In genomic region chr22:20951151-20951931, GRCh38 we compare ENCODE assay signal across 17 cellular contexts. TPM values are rescaled to one million over a fixed set of nuclear protein-coding genes. Genes with fewer than 3 reads are reported as not detected.
DNase-seq lines count a peak whose midpoint lies in the region; ATAC-seq, FAIRE-seq and TF ChIP-seq lines count a peak whose summit lies in the region.
"Had no signal": no experiment of that assay in that cellular context is flagged by ENCODE, and none has a peak within 500 bp of the region (broad histone marks: within the 10 kb centered on the region; RNA-seq: fewer than 3 reads in every experiment).

No MANE protein-coding gene starts in this region.

- DNase-seq in colonic mucosa (peak; percentile 36), HepG2 (ENCODE audit: low spot score) (peak; percentile 89), type B pancreatic cell (ENCODE audit: extremely low spot score, unreplicated experiment) (no peak), NCI-H748 (lab: John Stamatoyannopoulos, UW; ENCODE audit: unreplicated experiment) (no peak), frontal cortex (ENCODE audit: low spot score in 2 of 2) (no peak)
- DNase-seq: activated CD4-positive, alpha-beta T cell treated with anti-CD3 and anti-CD28 coated beads, Interleukin-2, amount 50 U/mL, for 4 hours; activated T-cell treated with anti-CD3 and anti-CD28 coated beads, Interleukin-2, amount 50 U/mL, for 1 hour; KG1; NCI-H1105 treated with DMSO at 0.1 percent for 48 hours; NCI-H2107; NCI-H748 treated with DMSO at 0.1 percent for 48 hours; stimulated activated CD4-positive, alpha-beta T cell treated with anti-CD3 and anti-CD28 coated beads, Interleukin-4, amount 100 ng/mL, for 24 hours had no signal

- TF ChIP-seq CTCF in colonic mucosa (IDR thresholded peaks at IDR 0.05) = no peak
- TF ChIP-seq CTCF in HepG2 (CRISPR knock-in tag; IDR thresholded peaks at IDR 0.05) = no peak
- no peak for TF ChIP-seq CTCF in type B pancreatic cell (conservative IDR thresholded peaks at IDR 0.05)

- peak overlapping the region; percentile 72 for H3K4me2 ChIP-seq in HepG2 (ENCODE audit: low read depth, low read length)
- H3K4me2 ChIP-seq: GM23338 had no signal

- in situ Hi-C loops in HepG2 (cut with HindIII; ENCODE audit: extremely low pct_ligation_motif_present, low pct_unique_long_range_greater_than_20kb) = loop anchor here (5.0 kb wide), 1 partner anchor 34 kb away; the partner anchor contains the start of gene CRKL

- H3K9ac ChIP-seq in HUES48 (ENCODE audit: low read depth, low read length) (no peak overlapping the region), colonic mucosa (ENCODE audit: low read depth in 2 of 2, low read length in 2 of 2) (peak overlapping the region in 1 of 2 donors; percentile 73), HepG2 (ENCODE audit: insufficient read depth, low read depth, low read length) (peak overlapping the region; percentile 63)

- H3K4me1 Mint-ChIP-seq in type B pancreatic cell (ENCODE audit: unreplicated experiment) = peaks cover 27% of the 10 kb centered on the region

- H3K4me3 ChIP-seq in HUES48 (ENCODE audit: low read depth, low read length) = no peak overlapping the region
- no peak overlapping the region for H3K4me3 ChIP-seq in colonic mucosa
- peak overlapping the region in 2 of 3 experiments; percentile 29 to 46; a peak in 3 of 6 replicates for H3K4me3 ChIP-seq in HepG2 (replicated peaks in 1 of 3; ENCODE audit: insufficient read depth in 1 of 3, low read depth in 2 of 3, low read length in 3 of 3)
- H3K4me3 ChIP-seq: GM23338 had no signal

- H3K9me3 ChIP-seq in HUES48 (ENCODE audit: control insufficient read depth, insufficient read depth, low read length) (no peaks in the 10 kb centered on the region), colonic mucosa (no peaks in the 10 kb centered on the region), HepG2 (ENCODE audit: low read length) (no peaks in the 10 kb centered on the region)

- H3K9me3 Mint-ChIP-seq in type B pancreatic cell = no peaks in the 10 kb centered on the region
- H3K9me3 Mint-ChIP-seq: GM23338 had no signal

- ATAC-seq in HepG2 (peak; percentile 66), HG03159 (IDR thresholded peaks at IDR 0.05; ENCODE audit: unreplicated experiment) (no peak)
- ATAC-seq: GM23338 had no signal

- intact Hi-C loops in colonic mucosa (cut with DNase I) = loop anchor here (5.0 kb wide), 1 partner anchor 34 kb away; the partner anchor contains the start of gene CRKL
- intact Hi-C loops in HepG2 (cut with micrococcal nuclease; ENCODE audit: unreplicated experiment) = loop anchor here (10.0 kb wide), 1 partner anchor 177 kb away; the partner anchor contains the start of gene SERPIND1

- no peak overlapping the region for H3K4me3 Mint-ChIP-seq in type B pancreatic cell
- H3K4me3 Mint-ChIP-seq: activated naive CD8-positive, alpha-beta T cell; GM23338 had no signal

- POLR2A ChIA-PET in HepG2 (lab: Yijun Ruan, JAX) = interaction anchor here (0.6 to 5.0 kb wide), 13 partner anchors 12 to 178 kb away, joined by 3 to 14 read pairs (median 3); partner anchors contain the start of genes CRKL, LZTR1, P2RX6 and SERPIND1

- H3K36me3 ChIP-seq in HUES48 (ENCODE audit: control insufficient read depth, insufficient read depth, low read length) (peaks cover 68% of the 10 kb centered on the region), colonic mucosa (no peaks in the 10 kb centered on the region), HepG2 (replicated peaks in 1 of 2; ENCODE audit: control insufficient read depth in 1 of 2, insufficient read depth in 2 of 2, low read length in 2 of 2) (peaks cover 1 to 23% of the 10 kb centered on the region in 2 experiments)

- H3K27me3 ChIP-seq in HUES48 (ENCODE audit: control insufficient read depth, insufficient read depth, low read length) (no peaks in the 10 kb centered on the region), colonic mucosa (no peaks in the 10 kb centered on the region), HepG2 (ENCODE audit: control insufficient read depth in 1 of 2, insufficient read depth in 2 of 2, low read length in 2 of 2) (no peaks in the 10 kb centered on the region)
- H3K27me3 ChIP-seq: brain microvascular endothelial cell had no signal

- peak; percentile 22 to 51; a peak in 2 of 4 replicates for TF ChIP-seq POLR2A in HepG2 (IDR thresholded peaks at IDR 0.05; ENCODE audit: insufficient read depth in 1 of 2, low read depth in 2 of 2, low read length in 2 of 2)

- FAIRE-seq in HepG2 (lab: Jason Lieb, UNC) (peak; percentile 74), frontal cortex (lab: Jason Lieb, UNC) (no peak)

- peaks cover 27% of the 10 kb centered on the region for H4K20me1 ChIP-seq in HepG2 (ENCODE audit: insufficient read depth, low read length)

- H3K4me1 ChIP-seq in HUES48 (ENCODE audit: control insufficient read depth, insufficient read depth, low read length) (0 out of 2 replicates have a peak, but pooled peaks cover 2% of the 10 kb centered on the region), colonic mucosa (peaks cover 23% of the 10 kb centered on the region), HepG2 (ENCODE audit: insufficient read depth, low read length) (peaks cover 98% of the 10 kb centered on the region)

- peak overlapping the region; percentile 72 for H3K27ac Mint-ChIP-seq in type B pancreatic cell
- H3K27ac Mint-ChIP-seq: activated naive CD8-positive, alpha-beta T cell; GM23338 had no signal

- H3K79me2 ChIP-seq in HepG2 (ENCODE audit: insufficient read depth, low read length) = peaks cover 83% of the 10 kb centered on the region

- 39% methylated on average over 10 of the region's 10 CpGs for WGBS in HepG2 (ENCODE audit: low lambda C conversion rate)

- H3K27me3 Mint-ChIP-seq in type B pancreatic cell = peaks cover 2% of the 10 kb centered on the region

- no peak for TF ChIP-seq RAD21 in HepG2 (CRISPR knock-in tag; IDR thresholded peaks at IDR 0.05)

- H3K27ac ChIP-seq in HUES48 (ENCODE audit: low read depth, low read length) (peak overlapping the region; percentile 59), colonic mucosa (peak overlapping the region; percentile 78), HepG2 (ENCODE audit: extremely low read length, insufficient read depth, low read length) (peak overlapping the region; percentile 82)
- H3K27ac ChIP-seq: brain microvascular endothelial cell had no signal

- H3K36me3 Mint-ChIP-seq in type B pancreatic cell = peaks cover 18% of the 10 kb centered on the region

- no TSS peak for BruUV-seq in HepG2 (replicated peaks; lab: Mats Ljungman, UMichigan)

- CTCF ChIA-PET in HepG2 (lab: Yijun Ruan, JAX; ENCODE audit: low intra/inter-chr PET ratio, low total read pairs) = no interaction called here

- H2AFZ ChIP-seq in HepG2 (ENCODE audit: low read length) = no peak overlapping the region
- H2AFZ ChIP-seq: GM23338 had no signal

- peak in 1 of 2 experiments; percentile 69; a peak in 2 of 4 replicates for TF ChIP-seq EP300 in HepG2 (IDR thresholded peaks at IDR 0.05; ENCODE audit: low read depth in 2 of 2, low read length in 2 of 2)
- TF ChIP-seq EP300 in HepG2 (CRISPR knock-in tag; IDR thresholded peaks at IDR 0.05; ENCODE audit: borderline replicate concordance) = no peak

RNA-seq across cellular contexts. Expression of gene AIFM3, which starts 15.7 kb away (rescaled TPM):
- total RNA-seq in colonic mucosa (100 to 1,000 TPM in 1 of 2 donors, 10 to 100 TPM in 1; 76.9 to 156 TPM), HepG2 (2016; rRNA removed; fragmentation: Illumina TruSeq; extraction: Trizol) (11.0 and 15.3 TPM in 2 replicates), type B pancreatic cell (ENCODE audit: low replicate concordance) (0.69 and 2.6 TPM in 2 replicates), frontal cortex (4.5 TPM)
- 11.0 and 11.3 TPM in 2 replicates for total RNA-seq in HepG2 (2016; cell fraction: cytosol; rRNA removed; fragmentation: Illumina TruSeq; extraction: Trizol; ENCODE audit: low read depth)
- total RNA-seq in HepG2 (2016; cell fraction: insoluble cytoplasmic fraction; rRNA removed; fragmentation: Illumina TruSeq; extraction: Trizol) = 8.7 and 17.7 TPM in 2 replicates
- 18.9 and 20.5 TPM in 2 replicates for total RNA-seq in HepG2 (2016; cell fraction: membrane; rRNA removed; fragmentation: Illumina TruSeq; extraction: Trizol)
- total RNA-seq in HepG2 (2016; cell fraction: nucleus; rRNA removed; fragmentation: Illumina TruSeq; extraction: Trizol) = 17.3 and 19.2 TPM in 2 replicates
- polyA plus RNA-seq in HepG2 (2011; rRNA removed) = 9.0 and 12.0 TPM in 2 replicates
- 9.9 and 12.9 TPM in 2 replicates for polyA plus RNA-seq in HepG2 (2011; cell fraction: cytosol; rRNA removed)
- 124 and 135 TPM in 2 replicates for polyA plus RNA-seq in HepG2 (2011; cell fraction: nucleus; rRNA removed)
- polyA plus RNA-seq in HepG2 (2012) = 9.3 and 10.2 TPM in 2 replicates
- 9.8 and 11.5 TPM in 2 replicates for polyA plus RNA-seq in HepG2 (2016; cell fraction: cytosol; fragmentation: Illumina TruSeq; extraction: Trizol; ENCODE audit: low read depth)
- 8.2 and 11.1 TPM in 2 replicates for polyA plus RNA-seq in HepG2 (2016; cell fraction: insoluble cytoplasmic fraction; fragmentation: Illumina TruSeq; extraction: Trizol; ENCODE audit: low read depth)
- 16.8 and 17.1 TPM in 2 replicates for polyA plus RNA-seq in HepG2 (2016; cell fraction: membrane; fragmentation: Illumina TruSeq; extraction: Trizol; ENCODE audit: low read depth)
- 45.0 and 47.7 TPM in 2 replicates for polyA plus RNA-seq in HepG2 (2016; cell fraction: nucleus; fragmentation: Illumina TruSeq; extraction: Trizol; ENCODE audit: insufficient read depth, low read depth)
- 0.07 and 13.9 TPM in 2 replicates for polyA minus RNA-seq in HepG2 (2011; rRNA and poly(A)+ RNA removed; ENCODE audit: low replicate concordance)
- 6.5 and 6.6 TPM in 2 replicates for polyA minus RNA-seq in HepG2 (2011; cell fraction: cytosol; rRNA and poly(A)+ RNA removed)
- 18.9 and 19.3 TPM in 2 replicates for polyA minus RNA-seq in HepG2 (2011; cell fraction: nucleus; rRNA and poly(A)+ RNA removed)

RNA-seq across cellular contexts. Expression of gene LZTR1, which starts 30.8 kb away (rescaled TPM):
- 10 to 100 TPM; 31.6 to 61.7 TPM for total RNA-seq in colonic mucosa
- 12.0 and 22.4 TPM in 2 replicates for total RNA-seq in HepG2 (2016; rRNA removed; fragmentation: Illumina TruSeq; extraction: Trizol)
- total RNA-seq in HepG2 (2016; cell fraction: cytosol; rRNA removed; fragmentation: Illumina TruSeq; extraction: Trizol; ENCODE audit: low read depth) = 6.7 and 7.2 TPM in 2 replicates
- 11.0 and 24.0 TPM in 2 replicates for total RNA-seq in HepG2 (2016; cell fraction: insoluble cytoplasmic fraction; rRNA removed; fragmentation: Illumina TruSeq; extraction: Trizol)
- total RNA-seq in HepG2 (2016; cell fraction: membrane; rRNA removed; fragmentation: Illumina TruSeq; extraction: Trizol) = 7.2 and 7.5 TPM in 2 replicates
- total RNA-seq in HepG2 (2016; cell fraction: nucleus; rRNA removed; fragmentation: Illumina TruSeq; extraction: Trizol) = 24.0 and 31.5 TPM in 2 replicates
- polyA plus RNA-seq in HepG2 (2011; rRNA removed) = 21.8 and 36.0 TPM in 2 replicates
- polyA plus RNA-seq in HepG2 (2011; cell fraction: cytosol; rRNA removed) = 7.8 and 11.5 TPM in 2 replicates
- 218 and 255 TPM in 2 replicates for polyA plus RNA-seq in HepG2 (2011; cell fraction: nucleus; rRNA removed)
- 16.0 and 20.8 TPM in 2 replicates for polyA plus RNA-seq in HepG2 (2012)
- 1.7 and 1.9 TPM in 2 replicates for polyA plus RNA-seq in HepG2 (2016; cell fraction: cytosol; fragmentation: Illumina TruSeq; extraction: Trizol; ENCODE audit: low read depth)
- 10.7 and 13.3 TPM in 2 replicates for polyA plus RNA-seq in HepG2 (2016; cell fraction: insoluble cytoplasmic fraction; fragmentation: Illumina TruSeq; extraction: Trizol; ENCODE audit: low read depth)
- 3.5 and 4.4 TPM in 2 replicates for polyA plus RNA-seq in HepG2 (2016; cell fraction: membrane; fragmentation: Illumina TruSeq; extraction: Trizol; ENCODE audit: low read depth)
- 85.8 and 92.2 TPM in 2 replicates for polyA plus RNA-seq in HepG2 (2016; cell fraction: nucleus; fragmentation: Illumina TruSeq; extraction: Trizol; ENCODE audit: insufficient read depth, low read depth)
- polyA minus RNA-seq in HepG2 (2011; rRNA and poly(A)+ RNA removed; ENCODE audit: low replicate concordance) = 28.9 and 51.0 TPM in 2 replicates
- 12.1 and 13.7 TPM in 2 replicates for polyA minus RNA-seq in HepG2 (2011; cell fraction: cytosol; rRNA and poly(A)+ RNA removed)
- 71.7 and 79.9 TPM in 2 replicates for polyA minus RNA-seq in HepG2 (2011; cell fraction: nucleus; rRNA and poly(A)+ RNA removed)
- total RNA-seq in type B pancreatic cell (ENCODE audit: low replicate concordance) = 60.3 and 102 TPM in 2 replicates
- total RNA-seq in frontal cortex = 37.5 TPM

RNA-seq across cellular contexts. Expression of gene CRKL, which starts 34.1 kb away (rescaled TPM):
- total RNA-seq in colonic mucosa = 10 to 100 TPM; 63.6 to 82.5 TPM
- 60.6 and 75.5 TPM in 2 replicates for total RNA-seq in HepG2 (2016; rRNA removed; fragmentation: Illumina TruSeq; extraction: Trizol)
- total RNA-seq in HepG2 (2016; cell fraction: cytosol; rRNA removed; fragmentation: Illumina TruSeq; extraction: Trizol; ENCODE audit: low read depth) = 31.3 and 33.5 TPM in 2 replicates
- 61.8 and 67.5 TPM in 2 replicates for total RNA-seq in HepG2 (2016; cell fraction: insoluble cytoplasmic fraction; rRNA removed; fragmentation: Illumina TruSeq; extraction: Trizol)
- 27.3 and 27.5 TPM in 2 replicates for total RNA-seq in HepG2 (2016; cell fraction: membrane; rRNA removed; fragmentation: Illumina TruSeq; extraction: Trizol)
- total RNA-seq in HepG2 (2016; cell fraction: nucleus; rRNA removed; fragmentation: Illumina TruSeq; extraction: Trizol) = 33.6 and 40.5 TPM in 2 replicates
- 35.0 and 37.4 TPM in 2 replicates for polyA plus RNA-seq in HepG2 (2011; rRNA removed)
- polyA plus RNA-seq in HepG2 (2011; cell fraction: cytosol; rRNA removed) = 27.9 and 33.2 TPM in 2 replicates
- polyA plus RNA-seq in HepG2 (2011; cell fraction: nucleus; rRNA removed) = 28.4 and 33.0 TPM in 2 replicates
- 35.2 and 35.3 TPM in 2 replicates for polyA plus RNA-seq in HepG2 (2012)
- 1.8 and 2.0 TPM in 2 replicates for polyA plus RNA-seq in HepG2 (2016; cell fraction: cytosol; fragmentation: Illumina TruSeq; extraction: Trizol; ENCODE audit: low read depth)
- polyA plus RNA-seq in HepG2 (2016; cell fraction: insoluble cytoplasmic fraction; fragmentation: Illumina TruSeq; extraction: Trizol; ENCODE audit: low read depth) = 51.7 and 54.5 TPM in 2 replicates
- polyA plus RNA-seq in HepG2 (2016; cell fraction: membrane; fragmentation: Illumina TruSeq; extraction: Trizol; ENCODE audit: low read depth) = 8.2 and 8.3 TPM in 2 replicates
- 43.1 and 45.5 TPM in 2 replicates for polyA plus RNA-seq in HepG2 (2016; cell fraction: nucleus; fragmentation: Illumina TruSeq; extraction: Trizol; ENCODE audit: insufficient read depth, low read depth)
- 24.4 and 79.1 TPM in 2 replicates for polyA minus RNA-seq in HepG2 (2011; rRNA and poly(A)+ RNA removed; ENCODE audit: low replicate concordance)
- 48.4 and 52.7 TPM in 2 replicates for polyA minus RNA-seq in HepG2 (2011; cell fraction: cytosol; rRNA and poly(A)+ RNA removed)
- 20.6 and 30.0 TPM in 2 replicates for polyA minus RNA-seq in HepG2 (2011; cell fraction: nucleus; rRNA and poly(A)+ RNA removed)
- 64.9 and 78.1 TPM in 2 replicates for total RNA-seq in type B pancreatic cell (ENCODE audit: low replicate concordance)
- 53.4 TPM for total RNA-seq in frontal cortex

RNA-seq across cellular contexts. Expression of gene THAP7, which starts 50.6 kb away (rescaled TPM):
- total RNA-seq in colonic mucosa = 10 to 100 TPM; 12.9 to 23.3 TPM
- 20.4 and 25.5 TPM in 2 replicates for total RNA-seq in HepG2 (2016; rRNA removed; fragmentation: Illumina TruSeq; extraction: Trizol)
- 10.9 and 13.4 TPM in 2 replicates for total RNA-seq in HepG2 (2016; cell fraction: cytosol; rRNA removed; fragmentation: Illumina TruSeq; extraction: Trizol; ENCODE audit: low read depth)
- 22.1 and 23.8 TPM in 2 replicates for total RNA-seq in HepG2 (2016; cell fraction: insoluble cytoplasmic fraction; rRNA removed; fragmentation: Illumina TruSeq; extraction: Trizol)
- 19.2 and 23.3 TPM in 2 replicates for total RNA-seq in HepG2 (2016; cell fraction: membrane; rRNA removed; fragmentation: Illumina TruSeq; extraction: Trizol)
- total RNA-seq in HepG2 (2016; cell fraction: nucleus; rRNA removed; fragmentation: Illumina TruSeq; extraction: Trizol) = 18.4 and 19.1 TPM in 2 replicates
- polyA plus RNA-seq in HepG2 (2011; rRNA removed) = 13.0 and 16.4 TPM in 2 replicates
- polyA plus RNA-seq in HepG2 (2011; cell fraction: cytosol; rRNA removed) = 11.4 and 17.5 TPM in 2 replicates
- 53.1 and 55.7 TPM in 2 replicates for polyA plus RNA-seq in HepG2 (2011; cell fraction: nucleus; rRNA removed)
- polyA plus RNA-seq in HepG2 (2012) = 7.6 and 9.2 TPM in 2 replicates
- 11.6 and 14.4 TPM in 2 replicates for polyA plus RNA-seq in HepG2 (2016; cell fraction: cytosol; fragmentation: Illumina TruSeq; extraction: Trizol; ENCODE audit: low read depth)
- 22.2 and 26.6 TPM in 2 replicates for polyA plus RNA-seq in HepG2 (2016; cell fraction: insoluble cytoplasmic fraction; fragmentation: Illumina TruSeq; extraction: Trizol; ENCODE audit: low read depth)
- 17.6 and 24.0 TPM in 2 replicates for polyA plus RNA-seq in HepG2 (2016; cell fraction: membrane; fragmentation: Illumina TruSeq; extraction: Trizol; ENCODE audit: low read depth)
- 42.7 and 46.0 TPM in 2 replicates for polyA plus RNA-seq in HepG2 (2016; cell fraction: nucleus; fragmentation: Illumina TruSeq; extraction: Trizol; ENCODE audit: insufficient read depth, low read depth)
- 19.9 and 30.3 TPM in 2 replicates for polyA minus RNA-seq in HepG2 (2011; rRNA and poly(A)+ RNA removed; ENCODE audit: low replicate concordance)
- 6.9 and 7.9 TPM in 2 replicates for polyA minus RNA-seq in HepG2 (2011; cell fraction: cytosol; rRNA and poly(A)+ RNA removed)
- polyA minus RNA-seq in HepG2 (2011; cell fraction: nucleus; rRNA and poly(A)+ RNA removed) = 34.2 and 38.9 TPM in 2 replicates
- 16.9 and 26.4 TPM in 2 replicates for total RNA-seq in type B pancreatic cell (ENCODE audit: low replicate concordance)
- 22.0 TPM for total RNA-seq in frontal cortex

Comparison
In these comparisons a context has a peak if more than half of its experiments do, and no peak if none do; other contexts are left out.
1. H3K4me3 ChIP-seq: peak in HepG2 (2 of 3); none in HUES48 (single experiment) and colonic mucosa (single experiment).
2. DNase-seq: peak in colonic mucosa (single experiment) and HepG2 (single experiment); none in type B pancreatic cell (single experiment), NCI-H748 (single experiment) and frontal cortex (0 of 2).
3. Peak in every context shown above with its lines, with median percentiles within 50 percentile points of each other: H3K27ac ChIP-seq.